In the genomic region with DNA sequence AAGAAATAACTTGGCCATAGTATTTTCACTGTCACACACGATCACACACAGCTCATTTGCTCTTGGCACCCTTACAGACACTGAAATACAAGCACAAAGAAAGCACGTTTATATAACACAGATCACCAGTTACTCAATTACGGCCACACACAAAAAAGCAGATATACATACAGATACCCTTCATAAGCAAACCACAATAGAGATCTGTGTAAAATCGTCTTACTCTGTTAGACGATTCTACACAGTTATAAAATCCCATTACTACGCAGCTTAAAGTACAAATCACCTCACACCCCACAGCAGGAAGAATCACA, we compare ENCODE assay signal across 8 cellular contexts. TPM values are rescaled to one million over a fixed set of nuclear protein-coding genes. Genes with fewer than 3 reads are reported as not detected.
DNase-seq lines count a peak whose midpoint lies in the region; ATAC-seq, FAIRE-seq and TF ChIP-seq lines count a peak whose summit lies in the region.

No MANE protein-coding gene starts in this region.

- H3K36me3 Mint-ChIP-seq in activated CD4-positive, alpha-beta T cell treated with anti-CD3 and anti-CD28 coated beads for 36 hours (ENCODE audit: low read depth) = peaks cover 42% of the 10 kb centered on the region

- no peak for FAIRE-seq in small intestine (lab: Jason Lieb, UNC)

- H3K4me3 ChIP-seq in WERI-Rb-1 (ENCODE audit: low read depth, low read length) (peak overlapping the region; percentile 60), small intestine (ENCODE audit: low read depth in 1 of 2, low read length in 2 of 2) (peak overlapping the region; percentile 52 to 53)

- no peak for DNase-seq in activated CD4-positive, alpha-beta T cell treated with anti-CD3 and anti-CD28 coated beads for 36 hours
- DNase-seq in activated CD4-positive, alpha-beta T cell treated with anti-CD3 and anti-CD28 coated beads for 1 hour = no peak
- no peak for DNase-seq in WERI-Rb-1
- no peak for DNase-seq in left ventricle myocardium superior
- no peak for DNase-seq in small intestine
- DNase-seq in GM10266 (ENCODE audit: extremely low spot score) = no peak
- DNase-seq in NCI-H1417 treated with DMSO at 0.1 percent for 48 hours (lab: John Stamatoyannopoulos, UW) = no peak
- DNase-seq in left lobe of liver (ENCODE audit: low spot score) = no peak

- intact Hi-C loops in activated CD4-positive, alpha-beta T cell treated with anti-CD3 and anti-CD28 coated beads for 36 hours (cut with DNase I, micrococcal nuclease) = loop anchor here in 1 of 2 experiments (5.0 kb wide), 1 partner anchor 140 kb away; the partner anchor contains the start of gene ZNF383
- intact Hi-C loops in left ventricle myocardium superior (cut with micrococcal nuclease) = no loop called here

- peaks cover 19% of the 10 kb centered on the region for H3K9me3 Mint-ChIP-seq in activated CD4-positive, alpha-beta T cell treated with anti-CD3 and anti-CD28 coated beads for 36 hours (ENCODE audit: low read depth)

- no peaks in the 10 kb centered on the region for H3K27me3 ChIP-seq in WERI-Rb-1 (ENCODE audit: insufficient read depth, low read depth, severe bottlenecking)
- no peaks in the 10 kb centered on the region for H3K27me3 ChIP-seq in small intestine (ENCODE audit: control insufficient read depth in 2 of 2, insufficient read depth in 2 of 2, low read length in 2 of 2)

- TF ChIP-seq CTCF in WERI-Rb-1 (IDR thresholded peaks at IDR 0.05; ENCODE audit: low read depth, low read length) (no peak), GM10266 (IDR thresholded peaks at IDR 0.05; ENCODE audit: control insufficient read depth, insufficient read depth, low read depth, missing control alignments) (no peak)

- peaks cover 2% of the 10 kb centered on the region for H3K9me3 ChIP-seq in WERI-Rb-1 (ENCODE audit: severe bottlenecking)
- H3K9me3 ChIP-seq in small intestine (ENCODE audit: control insufficient read depth, low read depth) = no peaks in the 10 kb centered on the region

- WGBS in small intestine, 3 donors = 1 to 4% (median 3%) methylated on average over 6 of the region's 6 CpGs

- peaks cover 9% of the 10 kb centered on the region for H3K36me3 ChIP-seq in WERI-Rb-1
- no peaks in the 10 kb centered on the region for H3K36me3 ChIP-seq in small intestine (ENCODE audit: control insufficient read depth in 2 of 2, insufficient read depth in 2 of 2, low read length in 2 of 2)

- no peak for ATAC-seq in activated CD4-positive, alpha-beta T cell treated with anti-CD3 and anti-CD28 coated beads for 36 hours
- ATAC-seq in left ventricle myocardium superior (peak; percentile 4), left lobe of liver (no peak)

- CTCF ChIA-PET in activated CD4-positive, alpha-beta T cell treated with anti-CD3 and anti-CD28 coated beads for 36 hours (lab: Charles Lee) = interaction anchor here (0.6 to 1.1 kb wide), 3 partner anchors 104 to 566 kb away, joined by 3 to 6 read pairs (median 3); no protein-coding TSS in a partner anchor

- H3K4me1 ChIP-seq in small intestine (ENCODE audit: control insufficient read depth in 2 of 2, insufficient read depth in 1 of 2, low read depth in 1 of 2, low read length in 1 of 2) = peaks cover 0 to 4% of the 10 kb centered on the region in 2 donors

- no peaks in the 10 kb centered on the region for H3K27me3 Mint-ChIP-seq in activated CD4-positive, alpha-beta T cell treated with anti-CD3 and anti-CD28 coated beads for 36 hours

- H3K4me3 Mint-ChIP-seq in activated CD4-positive, alpha-beta T cell treated with anti-CD3 and anti-CD28 coated beads for 36 hours = peak overlapping the region; percentile 97

- H3K27ac ChIP-seq in WERI-Rb-1 (peak overlapping the region; percentile 83), small intestine (ENCODE audit: low read depth in 1 of 2, low read length in 1 of 2) (peak overlapping the region; percentile 49 to 59)

- POLR2A ChIA-PET in activated CD4-positive, alpha-beta T cell treated with anti-CD3 and anti-CD28 coated beads for 36 hours (lab: Charles Lee) = interaction anchor here (1.0 to 1.6 kb wide), 3 partner anchors 140 to 517 kb away, joined by 3 to 8 read pairs (median 6); partner anchors contain the start of genes ZNF383, ZNF540 and ZNF571

- H3K27ac Mint-ChIP-seq in activated CD4-positive, alpha-beta T cell treated with anti-CD3 and anti-CD28 coated beads for 36 hours = peak overlapping the region; percentile 98

- H3K4me1 Mint-ChIP-seq in activated CD4-positive, alpha-beta T cell treated with anti-CD3 and anti-CD28 coated beads for 36 hours = peaks cover 23% of the 10 kb centered on the region

RNA-seq across cellular contexts. Expression of gene ZNF420, which starts 0.7 kb away (rescaled TPM):
- total RNA-seq in activated CD4-positive, alpha-beta T cell treated with anti-CD3 and anti-CD28 coated beads for 36 hours = 10 to 100 TPM in 1 of 2 experiments, 1 to 10 TPM in 1; 9.1 to 12.8 TPM
- total RNA-seq in left ventricle myocardium superior (8.4 TPM), left lobe of liver (5.6 TPM)
- 1 to 10 TPM; 2.7 to 5.1 (median 3.7) TPM for polyA plus RNA-seq in small intestine
